In genomic region chr7:143906895-143907294, GRCh38 we compare ENCODE assay signal across 1 cellular context.
A peak's percentile ranks its signal among the peaks of the same experiment; 100 is the strongest.
TF ChIP-seq lines count a peak whose summit lies in the region.

No MANE protein-coding gene starts in this region.

TF ChIP-seq in HepG2, 621 proteins besides CTCF, POLR2A, EP300 and RAD21 (continued from another document and continues in another):
- TF ChIP-seq, protein P1, sequence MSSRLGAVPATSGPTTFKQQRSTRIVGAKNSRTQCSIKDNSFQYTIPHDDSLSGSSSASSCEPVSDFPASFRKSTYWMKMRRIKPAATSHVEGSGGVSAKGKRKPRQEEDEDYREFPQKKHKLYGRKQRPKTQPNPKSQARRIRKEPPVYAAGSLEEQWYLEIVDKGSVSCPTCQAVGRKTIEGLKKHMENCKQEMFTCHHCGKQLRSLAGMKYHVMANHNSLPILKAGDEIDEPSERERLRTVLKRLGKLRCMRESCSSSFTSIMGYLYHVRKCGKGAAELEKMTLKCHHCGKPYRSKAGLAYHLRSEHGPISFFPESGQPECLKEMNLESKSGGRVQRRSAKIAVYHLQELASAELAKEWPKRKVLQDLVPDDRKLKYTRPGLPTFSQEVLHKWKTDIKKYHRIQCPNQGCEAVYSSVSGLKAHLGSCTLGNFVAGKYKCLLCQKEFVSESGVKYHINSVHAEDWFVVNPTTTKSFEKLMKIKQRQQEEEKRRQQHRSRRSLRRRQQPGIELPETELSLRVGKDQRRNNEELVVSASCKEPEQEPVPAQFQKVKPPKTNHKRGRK (CRISPR knock-in tag; IDR thresholded peaks at IDR 0.05) = no peak
- TF ChIP-seq SOX13 (IDR thresholded peaks at IDR 0.05) (peak; percentile 82), SOX13 (CRISPR knock-in tag; conservative IDR thresholded peaks at IDR 0.05 in 1 of 2, IDR thresholded peaks at IDR 0.05 in 1 of 2) (peak in 1 of 2 experiments; percentile 95; a peak in 2 of 4 replicates), ZNF276 (CRISPR knock-in tag; IDR thresholded peaks at IDR 0.05; ENCODE audit: low read depth) (no peak), ATF7-NPFF (CRISPR knock-in tag; IDR thresholded peaks at IDR 0.05; ENCODE audit: low read depth) (no peak), KLF6 (CRISPR knock-in tag; IDR thresholded peaks at IDR 0.05) (no peak), RFX3 (CRISPR knock-in tag; IDR thresholded peaks at IDR 0.05) (no peak), SNAPC5 (CRISPR knock-in tag; IDR thresholded peaks at IDR 0.05; ENCODE audit: borderline replicate concordance) (no peak), ZNF205 (CRISPR knock-in tag; IDR thresholded peaks at IDR 0.05) (peak; percentile 48; the same call in 1 of the 2 replicates), NONO (IDR thresholded peaks at IDR 0.05) (no peak), NONO (CRISPR knock-in tag; conservative IDR thresholded peaks at IDR 0.05) (peak; percentile 92), ZNF75D (CRISPR knock-in tag; IDR thresholded peaks at IDR 0.05; ENCODE audit: borderline replicate concordance) (no peak), FOXA1 (IDR thresholded peaks at IDR 0.05) (no peak), FOXA1 (CRISPR knock-in tag; IDR thresholded peaks at IDR 0.05) (peak; percentile 74), NR2C2 (CRISPR knock-in tag; IDR thresholded peaks at IDR 0.05; ENCODE audit: borderline replicate concordance) (peak; percentile 90), SKIL (CRISPR knock-in tag; IDR thresholded peaks at IDR 0.05; ENCODE audit: borderline replicate concordance) (peak; percentile 68), SNAPC4 (CRISPR knock-in tag; IDR thresholded peaks at IDR 0.05) (no peak), ARNT (IDR thresholded peaks at IDR 0.05) (no peak), SETDB1 (CRISPR knock-in tag; IDR thresholded peaks at IDR 0.05; ENCODE audit: borderline replicate concordance) (no peak), ZFY (CRISPR knock-in tag; IDR thresholded peaks at IDR 0.05) (peak; percentile 74), ZNF234 (CRISPR knock-in tag; conservative IDR thresholded peaks at IDR 0.05) (no peak), ZNF629 (CRISPR knock-in tag; conservative IDR thresholded peaks at IDR 0.05) (peak; percentile 33; the same call in 1 of the 2 replicates), NFE2L1 (CRISPR knock-in tag; IDR thresholded peaks at IDR 0.05; ENCODE audit: borderline replicate concordance) (no peak), SATB2 (CRISPR knock-in tag; IDR thresholded peaks at IDR 0.05) (no peak), ZNF891 (CRISPR knock-in tag; IDR thresholded peaks at IDR 0.05) (no peak), ZNF382 (CRISPR knock-in tag; IDR thresholded peaks at IDR 0.05; ENCODE audit: borderline replicate concordance) (no peak), NFYC (CRISPR knock-in tag; IDR thresholded peaks at IDR 0.05) (no peak), TARDBP (CRISPR knock-in tag; IDR thresholded peaks at IDR 0.05) (peak; percentile 85), PCBP1 (IDR thresholded peaks at IDR 0.05; ENCODE audit: borderline replicate concordance, low read depth, low read length) (no peak), IKZF1 (IDR thresholded peaks at IDR 0.05) (no peak), HMGXB3 (CRISPR knock-in tag; IDR thresholded peaks at IDR 0.05; ENCODE audit: borderline replicate concordance) (no peak), NFATC3 (CRISPR knock-in tag; IDR thresholded peaks at IDR 0.05) (no peak), CENPT (CRISPR knock-in tag; IDR thresholded peaks at IDR 0.05; ENCODE audit: low read depth) (no peak), ZBTB10 (CRISPR knock-in tag; IDR thresholded peaks at IDR 0.05; ENCODE audit: borderline replicate concordance) (no peak), THAP7 (CRISPR knock-in tag; IDR thresholded peaks at IDR 0.05) (no peak), TEAD2 (CRISPR knock-in tag; IDR thresholded peaks at IDR 0.05) (no peak), SRSF1 (optimal IDR thresholded peaks at IDR 0.05; ENCODE audit: low read depth, low read length) (no peak), ZNF773 (CRISPR knock-in tag; IDR thresholded peaks at IDR 0.05; ENCODE audit: borderline replicate concordance) (no peak), TERF1 (CRISPR knock-in tag; IDR thresholded peaks at IDR 0.05) (no peak)
- TF ChIP-seq, protein P2, sequence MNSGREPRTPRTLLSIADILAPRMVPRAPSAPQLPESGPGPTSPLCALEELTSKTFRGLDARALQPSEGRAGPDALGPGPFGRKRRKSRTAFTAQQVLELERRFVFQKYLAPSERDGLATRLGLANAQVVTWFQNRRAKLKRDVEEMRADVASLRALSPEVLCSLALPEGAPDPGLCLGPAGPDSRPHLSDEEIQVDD (CRISPR knock-in tag; IDR thresholded peaks at IDR 0.05; ENCODE audit: borderline replicate concordance) = no peak
- TF ChIP-seq, protein P3, sequence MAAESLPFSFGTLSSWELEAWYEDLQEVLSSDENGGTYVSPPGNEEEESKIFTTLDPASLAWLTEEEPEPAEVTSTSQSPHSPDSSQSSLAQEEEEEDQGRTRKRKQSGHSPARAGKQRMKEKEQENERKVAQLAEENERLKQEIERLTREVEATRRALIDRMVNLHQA (CRISPR knock-in tag; IDR thresholded peaks at IDR 0.05) = no peak
